In the genomic region with DNA sequence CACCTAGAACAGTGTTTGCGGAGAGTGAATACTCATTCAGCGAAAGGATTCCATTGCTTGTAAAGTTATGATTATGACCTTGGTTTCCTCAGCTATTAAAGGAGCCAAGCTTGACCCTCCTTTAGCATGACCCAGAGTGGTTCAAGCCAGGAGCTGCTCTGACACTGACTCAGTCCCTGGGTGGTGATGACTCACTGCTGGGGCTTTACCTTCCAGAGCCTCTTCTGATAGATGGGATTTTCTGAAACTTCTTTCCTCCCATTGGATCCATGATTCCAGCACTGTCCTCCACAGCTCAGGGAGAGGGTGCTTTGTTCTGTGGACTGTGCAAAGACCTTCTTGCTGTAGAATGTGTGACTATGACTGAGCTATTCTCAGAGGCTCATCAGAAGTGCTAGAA, we compare ENCODE assay signal across 10 cellular contexts.
DNase-seq lines count a peak whose midpoint lies in the region; ATAC-seq, FAIRE-seq and TF ChIP-seq lines count a peak whose summit lies in the region.
"Had no signal": no experiment of that assay in that cellular context is flagged by ENCODE, and none has a peak within 500 bp of the region (broad histone marks: within the 10 kb centered on the region; RNA-seq: fewer than 3 reads in every experiment).

No MANE protein-coding gene starts in this region.

- peaks cover 37% of the 10 kb centered on the region for H3K4me1 ChIP-seq in GM12878 (ENCODE audit: control insufficient read depth, insufficient read depth, low read length)

- H3K27me3 ChIP-seq in GM12878 (replicated peaks in 1 of 2; ENCODE audit: control insufficient read depth in 2 of 2, insufficient read depth in 2 of 2, low read length in 1 of 2): no peaks in the 10 kb centered on the region

- no peaks in the 10 kb centered on the region for H4K20me1 ChIP-seq in GM12878 (ENCODE audit: control insufficient read depth, insufficient read depth)

- no peak overlapping the region for H3K27ac ChIP-seq in GM12878 (ENCODE audit: control insufficient read depth, insufficient read depth)
- H3K27ac ChIP-seq: KMS-11, neutrophil had no signal

- in situ Hi-C loops in GM12878 (cut with MboI): loop anchor here (5.0 kb wide), 1 partner anchor 43 kb away; no protein-coding TSS in a partner anchor

- ATAC-seq in GM18868 (IDR thresholded peaks at IDR 0.05; ENCODE audit: unreplicated experiment) (peak; percentile 53), HG03196 (IDR thresholded peaks at IDR 0.05; ENCODE audit: unreplicated experiment) (peak; percentile 52), GM12878 (peak; percentile 13; the same call in 1 of the 3 replicates), Right ventricle myocardium superior (ENCODE audit: poor library complexity) (no peak)

- H3K4me3 ChIP-seq in AG10803 (ENCODE audit: low read length) (no peak overlapping the region), GM12878 (no peak overlapping the region)

- 45% methylated on average over 2 of the region's 2 CpGs for WGBS in GM12878 (ENCODE audit: insufficient coverage, insufficient replicate concordance, low lambda C conversion rate, missing lambda C conversion rate)

- DNase-seq in AG10803 (ENCODE audit: low read depth) (peak; percentile 33), GM12878 (ENCODE audit: low read depth, low spot score) (no peak), putamen (ENCODE audit: low spot score) (no peak), D721Med (ENCODE audit: insufficient read length, low spot score) (no peak), NOMO-1 treated with DMSO at 0.1 percent for 48 hours (lab: John Stamatoyannopoulos, UW; ENCODE audit: unreplicated experiment) (no peak), Right ventricle myocardium superior (no peak)

- RAD21 ChIA-PET in GM12878 (lab: Charles Lee; ENCODE audit: unreplicated experiment): interaction anchor here (1.3 to 14.6 kb wide), 10 partner anchors 9 to 122 kb away, joined by 4 to 279 read pairs (median 12); no protein-coding TSS in a partner anchor

- peak overlapping the region; percentile 47 for H2AFZ ChIP-seq in GM12878 (ENCODE audit: control insufficient read depth, low read depth, low read length)

- H3K9me3 ChIP-seq in GM12878 (replicated peaks; ENCODE audit: control insufficient read depth, insufficient read depth, low read length): peaks cover 2% of the 10 kb centered on the region; the same call in 2 of the 3 replicates
- H3K9me3 ChIP-seq: neutrophil had no signal

- TF ChIP-seq CTCF in AG10803 (conservative IDR thresholded peaks at IDR 0.05; ENCODE audit: low read length): no peak
- no peak for TF ChIP-seq CTCF in GM12878 (IDR thresholded peaks at IDR 0.05 in 2 of 3, conservative IDR thresholded peaks at IDR 0.05 in 1 of 3; ENCODE audit: control insufficient read depth in 2 of 3, extremely low read depth in 1 of 3, insufficient read depth in 1 of 3, low read depth in 3 of 3, low read length in 3 of 3)
- no peak for TF ChIP-seq CTCF in D721Med (IDR thresholded peaks at IDR 0.05; ENCODE audit: insufficient read depth, missing control alignments)

- TF ChIP-seq POLR2A in GM12878 (IDR thresholded peaks at IDR 0.05; ENCODE audit: low read depth, low read length): no peak

- BruUV-seq in GM12878 (replicated peaks; lab: Mats Ljungman, UMichigan): no TSS peak

- peak overlapping the region; percentile 38; the same call in 1 of the 2 replicates for H3K4me2 ChIP-seq in GM12878 (ENCODE audit: control insufficient read depth, insufficient read depth)
- H3K4me2 ChIP-seq: KMS-11 had no signal

- H3K79me2 ChIP-seq in GM12878 (ENCODE audit: control insufficient read depth, insufficient read depth, low read length): no peaks in the 10 kb centered on the region; the same call in 1 of the 2 replicates

- SMC1A ChIA-PET in GM12878 (lab: Charles Lee; ENCODE audit: uncharacterized antibody, unreplicated experiment): interaction anchor here (0.6 to 16.8 kb wide), 14 partner anchors 10 to 134 kb away, joined by 3 to 275 read pairs (median 14); no protein-coding TSS in a partner anchor

- H3K36me3 ChIP-seq in GM12878 (ENCODE audit: control insufficient read depth in 2 of 2, insufficient read depth in 2 of 2, low read length in 1 of 2): no peaks in the 10 kb centered on the region
- H3K36me3 ChIP-seq: neutrophil had no signal

- TF ChIP-seq EP300 in GM12878 (IDR thresholded peaks at IDR 0.05; ENCODE audit: borderline replicate concordance in 1 of 2, control insufficient read depth in 1 of 2, low read depth in 2 of 2, low read length in 2 of 2): no peak

- TF ChIP-seq RAD21 in GM12878 (IDR thresholded peaks at IDR 0.05; ENCODE audit: insufficient read depth, low read depth, low read length): no peak

- intact Hi-C loops in GM12878 (cut with micrococcal nuclease; ENCODE audit: unreplicated experiment): loop anchor here (2.0 kb wide), 1 partner anchor 17 kb away; no protein-coding TSS in a partner anchor
- intact Hi-C loops in Right ventricle myocardium superior (cut with DNase I): loop anchor here (5.0 to 10.0 kb wide), 2 partner anchors 43 to 121 kb away; no protein-coding TSS in a partner anchor

- H3K9ac ChIP-seq in GM12878 (ENCODE audit: control insufficient read depth, insufficient read depth, low read length): no peak overlapping the region
- H3K9ac ChIP-seq: KMS-11 had no signal

- POLR2A ChIA-PET in GM12878 (lab: Charles Lee): interaction anchor here (1.0 to 1.4 kb wide), 4 partner anchors 30 to 96 kb away, joined by 3 to 5 read pairs (median 4); no protein-coding TSS in a partner anchor

- CTCF ChIA-PET in GM12878 (lab: Yijun Ruan, JAX): interaction anchor here (0.9 to 10.1 kb wide), 7 partner anchors 9 to 124 kb away, joined by 3 to 155 read pairs (median 6); no protein-coding TSS in a partner anchor

- FAIRE-seq in GM12878 (lab: Jason Lieb, UNC): no peak
- FAIRE-seq in D721Med (lab: Jason Lieb, UNC): no peak

TF ChIP-seq in GM12878, 131 proteins besides CTCF, POLR2A, EP300 and RAD21 (continues in another document):
- TF ChIP-seq, protein P1, sequence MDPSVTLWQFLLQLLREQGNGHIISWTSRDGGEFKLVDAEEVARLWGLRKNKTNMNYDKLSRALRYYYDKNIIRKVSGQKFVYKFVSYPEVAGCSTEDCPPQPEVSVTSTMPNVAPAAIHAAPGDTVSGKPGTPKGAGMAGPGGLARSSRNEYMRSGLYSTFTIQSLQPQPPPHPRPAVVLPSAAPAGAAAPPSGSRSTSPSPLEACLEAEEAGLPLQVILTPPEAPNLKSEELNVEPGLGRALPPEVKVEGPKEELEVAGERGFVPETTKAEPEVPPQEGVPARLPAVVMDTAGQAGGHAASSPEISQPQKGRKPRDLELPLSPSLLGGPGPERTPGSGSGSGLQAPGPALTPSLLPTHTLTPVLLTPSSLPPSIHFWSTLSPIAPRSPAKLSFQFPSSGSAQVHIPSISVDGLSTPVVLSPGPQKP (IDR thresholded peaks at IDR 0.05; ENCODE audit: low read depth, low read length): no peak
- TF ChIP-seq ZBED1 (IDR thresholded peaks at IDR 0.05; ENCODE audit: borderline replicate concordance) (no peak), HDAC2 (IDR thresholded peaks at IDR 0.05) (no peak), ETV6 (conservative IDR thresholded peaks at IDR 0.05 in 1 of 2, IDR thresholded peaks at IDR 0.05 in 1 of 2; ENCODE audit: borderline replicate concordance in 1 of 2, low read depth in 1 of 2) (no peak), EGR1 (IDR thresholded peaks at IDR 0.05; ENCODE audit: borderline replicate concordance in 1 of 2, low read depth in 2 of 2, low read length in 2 of 2) (no peak), EED (IDR thresholded peaks at IDR 0.05; ENCODE audit: low read depth) (peak; percentile 65)
- TF ChIP-seq, protein P2, sequence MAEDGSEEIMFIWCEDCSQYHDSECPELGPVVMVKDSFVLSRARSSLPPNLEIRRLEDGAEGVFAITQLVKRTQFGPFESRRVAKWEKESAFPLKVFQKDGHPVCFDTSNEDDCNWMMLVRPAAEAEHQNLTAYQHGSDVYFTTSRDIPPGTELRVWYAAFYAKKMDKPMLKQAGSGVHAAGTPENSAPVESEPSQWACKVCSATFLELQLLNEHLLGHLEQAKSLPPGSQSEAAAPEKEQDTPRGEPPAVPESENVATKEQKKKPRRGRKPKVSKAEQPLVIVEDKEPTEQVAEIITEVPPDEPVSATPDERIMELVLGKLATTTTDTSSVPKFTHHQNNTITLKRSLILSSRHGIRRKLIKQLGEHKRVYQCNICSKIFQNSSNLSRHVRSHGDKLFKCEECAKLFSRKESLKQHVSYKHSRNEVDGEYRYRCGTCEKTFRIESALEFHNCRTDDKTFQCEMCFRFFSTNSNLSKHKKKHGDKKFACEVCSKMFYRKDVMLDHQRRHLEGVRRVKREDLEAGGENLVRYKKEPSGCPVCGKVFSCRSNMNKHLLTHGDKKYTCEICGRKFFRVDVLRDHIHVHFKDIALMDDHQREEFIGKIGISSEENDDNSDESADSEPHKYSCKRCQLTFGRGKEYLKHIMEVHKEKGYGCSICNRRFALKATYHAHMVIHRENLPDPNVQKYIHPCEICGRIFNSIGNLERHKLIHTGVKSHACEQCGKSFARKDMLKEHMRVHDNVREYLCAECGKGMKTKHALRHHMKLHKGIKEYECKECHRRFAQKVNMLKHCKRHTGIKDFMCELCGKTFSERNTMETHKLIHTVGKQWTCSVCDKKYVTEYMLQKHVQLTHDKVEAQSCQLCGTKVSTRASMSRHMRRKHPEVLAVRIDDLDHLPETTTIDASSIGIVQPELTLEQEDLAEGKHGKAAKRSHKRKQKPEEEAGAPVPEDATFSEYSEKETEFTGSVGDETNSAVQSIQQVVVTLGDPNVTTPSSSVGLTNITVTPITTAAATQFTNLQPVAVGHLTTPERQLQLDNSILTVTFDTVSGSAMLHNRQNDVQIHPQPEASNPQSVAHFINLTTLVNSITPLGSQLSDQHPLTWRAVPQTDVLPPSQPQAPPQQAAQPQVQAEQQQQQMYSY (CRISPR knock-in tag; IDR thresholded peaks at IDR 0.05): no peak
- TF ChIP-seq, protein P3, sequence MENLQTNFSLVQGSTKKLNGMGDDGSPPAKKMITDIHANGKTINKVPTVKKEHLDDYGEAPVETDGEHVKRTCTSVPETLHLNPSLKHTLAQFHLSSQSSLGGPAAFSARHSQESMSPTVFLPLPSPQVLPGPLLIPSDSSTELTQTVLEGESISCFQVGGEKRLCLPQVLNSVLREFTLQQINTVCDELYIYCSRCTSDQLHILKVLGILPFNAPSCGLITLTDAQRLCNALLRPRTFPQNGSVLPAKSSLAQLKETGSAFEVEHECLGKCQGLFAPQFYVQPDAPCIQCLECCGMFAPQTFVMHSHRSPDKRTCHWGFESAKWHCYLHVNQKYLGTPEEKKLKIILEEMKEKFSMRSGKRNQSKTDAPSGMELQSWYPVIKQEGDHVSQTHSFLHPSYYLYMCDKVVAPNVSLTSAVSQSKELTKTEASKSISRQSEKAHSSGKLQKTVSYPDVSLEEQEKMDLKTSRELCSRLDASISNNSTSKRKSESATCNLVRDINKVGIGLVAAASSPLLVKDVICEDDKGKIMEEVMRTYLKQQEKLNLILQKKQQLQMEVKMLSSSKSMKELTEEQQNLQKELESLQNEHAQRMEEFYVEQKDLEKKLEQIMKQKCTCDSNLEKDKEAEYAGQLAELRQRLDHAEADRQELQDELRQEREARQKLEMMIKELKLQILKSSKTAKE (IDR thresholded peaks at IDR 0.05; ENCODE audit: low read depth, poor library complexity, severe bottlenecking): no peak
